8 cellular contexts compared by ENCODE assay signal in the genomic region with DNA sequence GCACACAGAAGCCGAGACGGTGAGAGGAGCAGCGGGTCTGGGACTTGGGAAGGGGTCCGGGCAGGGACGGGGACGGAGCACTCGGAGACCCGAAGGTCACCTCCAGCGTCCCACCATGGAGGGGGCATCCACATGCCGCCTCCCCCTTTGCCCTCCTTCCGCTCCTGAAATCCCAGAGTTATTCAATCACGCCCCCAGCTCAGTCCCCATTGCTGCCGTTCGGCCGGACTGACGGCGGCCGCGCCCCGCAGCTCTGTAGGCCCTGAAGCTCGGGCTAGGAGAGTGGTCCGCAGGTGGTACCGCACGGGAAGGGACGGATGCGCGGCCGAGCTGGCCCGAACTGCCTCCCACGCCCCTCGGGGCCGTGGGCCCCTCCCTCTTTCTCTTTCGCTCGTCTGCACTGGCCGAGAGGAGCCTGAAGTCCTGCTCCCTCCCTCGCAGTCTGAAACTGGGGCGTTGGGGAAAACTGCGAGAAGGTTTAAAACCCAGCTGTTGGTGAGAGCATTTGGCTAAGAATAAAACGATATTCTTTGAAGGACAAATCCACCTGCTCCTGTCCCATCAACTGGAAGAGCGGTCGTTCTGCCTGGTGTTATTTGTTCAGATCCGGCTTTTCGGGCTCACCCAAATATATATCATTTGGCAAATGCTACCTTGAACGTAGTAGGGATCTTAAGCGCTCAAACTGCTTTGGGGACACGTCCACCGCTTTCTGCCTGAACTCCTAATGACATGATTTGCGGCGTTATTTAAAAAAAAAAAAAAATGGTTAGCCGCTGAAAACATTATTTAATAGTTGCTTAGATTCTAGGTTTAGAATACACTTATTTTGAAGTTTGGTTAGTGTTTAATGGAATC. TPM values are rescaled to one million over a fixed set of nuclear protein-coding genes. Genes with fewer than 3 reads are reported as not detected.
A peak's percentile ranks its signal among the peaks of the same experiment; 100 is the strongest.
DNase-seq lines count a peak whose midpoint lies in the region; ATAC-seq, FAIRE-seq and TF ChIP-seq lines count a peak whose summit lies in the region.

No MANE protein-coding gene starts in this region.

- no peak overlapping the region for H2AK5ac ChIP-seq in H1 (ENCODE audit: low read depth, low read length)
- H2AK5ac ChIP-seq in mesenchymal stem cell (ENCODE audit: low read length, severe bottlenecking), result peak overlapping the region; percentile 75

- DNase-seq in GM18507 (ENCODE audit: extremely low spot score, insufficient read length, low read depth) (peak; percentile 51), NCI-H226 (peak; percentile 54), H1 (ENCODE audit: low read depth in 1 of 2, low spot score in 2 of 2) (peak in 1 of 2 experiments; percentile 69), mesenchymal stem cell (peak; percentile 91)
- peak; percentile 65 for DNase-seq in activated CD4-positive, alpha-beta memory T cell treated with anti-CD3 and anti-CD28 coated beads, Interleukin-2, amount 10 ng/mL, durations not matched to agents 7 days and 5 days
- peak; percentile 37 for DNase-seq in stimulated activated CD8-positive, alpha-beta memory T cell treated with anti-CD3 and anti-CD28 coated beads, Interleukin-12 subunit alpha, Interleukin-12 subunit beta, amount 100 ng/mL, for 24 hours (ENCODE audit: extremely low read depth)

- no peak overlapping the region for H2AFZ ChIP-seq in H1 (ENCODE audit: low read length)
- peak overlapping the region; percentile 72 for H2AFZ ChIP-seq in mesenchymal stem cell (ENCODE audit: low read depth, low read length)

- peak overlapping the region; percentile 2 for H3K4ac ChIP-seq in H1 (replicated peaks; ENCODE audit: insufficient read length, low read depth, low read length)
- peak overlapping the region; percentile 68 to 99 for H3K4ac ChIP-seq in mesenchymal stem cell (ENCODE audit: low read depth in 1 of 2, low read length in 2 of 2)

- H3K18ac ChIP-seq in H1 (ENCODE audit: extremely low read depth, low read length) (peak overlapping the region; percentile 84; the same call in 1 of the 2 replicates), mesenchymal stem cell (ENCODE audit: low read depth in 1 of 2, low read length in 2 of 2) (peak overlapping the region; percentile 93 to 95)

- peak; percentile 92 for FAIRE-seq in GM18507 (lab: Jason Lieb, UNC)
- no peak for FAIRE-seq in H1 (lab: Jason Lieb, UNC)

- H3K4me1 Mint-ChIP-seq in activated CD4-positive, alpha-beta memory T cell treated with anti-CD3 and anti-CD28 coated beads, Interleukin-2, amount 10 ng/mL, durations not matched to agents 7 days and 5 days, result peaks cover 56% of the 10 kb centered on the region

- TF ChIP-seq RAD21 in H1 (IDR thresholded peaks at IDR 0.05 in 1 of 2, conservative IDR thresholded peaks at IDR 0.05 in 1 of 2; ENCODE audit: low read depth in 2 of 2, low read length in 2 of 2), result no peak

- H2BK12ac ChIP-seq in H1 (ENCODE audit: low read depth, low read length), result 0 out of 2 replicates have a peak overlapping the region, but pooled peaks have one; percentile 29
- H2BK12ac ChIP-seq in mesenchymal stem cell (ENCODE audit: low read length in 2 of 2), result peak overlapping the region in 1 of 2 experiments; percentile 54

- H3K56ac ChIP-seq in H1 (replicated peaks; ENCODE audit: insufficient read length, low read depth, low read length), result peak overlapping the region; percentile 93

- no peaks in the 10 kb centered on the region for H3K27me3 Mint-ChIP-seq in activated CD4-positive, alpha-beta memory T cell treated with anti-CD3 and anti-CD28 coated beads, Interleukin-2, amount 10 ng/mL, durations not matched to agents 7 days and 5 days

- peaks cover 8% of the 10 kb centered on the region for H3K23me2 ChIP-seq in H1 (ENCODE audit: low read depth, low read length)

- peaks cover 0 to 4% of the 10 kb centered on the region in 2 experiments for H4K20me1 ChIP-seq in H1 (replicated peaks in 1 of 2; ENCODE audit: control insufficient read depth in 1 of 2, insufficient read depth in 2 of 2, low read length in 2 of 2)

- H3K9ac ChIP-seq in H1 (replicated peaks in 1 of 4; ENCODE audit: extremely low read depth in 1 of 4, low read depth in 3 of 4, low read length in 3 of 4) (peak overlapping the region; percentile 81 to 98 (median 94)), mesenchymal stem cell (ENCODE audit: low read length) (peak overlapping the region; percentile 99)

- H4K5ac ChIP-seq in H1 (ENCODE audit: insufficient read length, low read depth, low read length), result peak overlapping the region; percentile 57

- peak in 1 of 2 experiments; percentile 2; a peak in 1 of 3 replicates for TF ChIP-seq POLR2A in H1 (IDR thresholded peaks at IDR 0.05; ENCODE audit: control extremely low read depth in 1 of 2, low read depth in 2 of 2, low read length in 2 of 2)

- no peaks in the 10 kb centered on the region for H3K9me3 Mint-ChIP-seq in activated CD4-positive, alpha-beta memory T cell treated with anti-CD3 and anti-CD28 coated beads, Interleukin-2, amount 10 ng/mL, durations not matched to agents 7 days and 5 days

- H3K9me3 ChIP-seq in H1 (ENCODE audit: insufficient read depth in 2 of 2, low read depth in 1 of 2, low read length in 1 of 2), result no peaks in the 10 kb centered on the region
- no peaks in the 10 kb centered on the region for H3K9me3 ChIP-seq in mesenchymal stem cell (ENCODE audit: control insufficient read depth, low read length)

- peaks cover 33 to 90% of the 10 kb centered on the region in 2 experiments for H3K79me2 ChIP-seq in H1 (ENCODE audit: control insufficient read depth in 1 of 2, insufficient read depth in 2 of 2, low read length in 2 of 2)

- peak overlapping the region; percentile 79 for H4K91ac ChIP-seq in H1 (replicated peaks; ENCODE audit: insufficient read length, low read length)
- peak overlapping the region; percentile 94 for H4K91ac ChIP-seq in mesenchymal stem cell (ENCODE audit: low read length)

- H3K79me1 ChIP-seq in H1 (ENCODE audit: low read depth, low read length), result 0 out of 2 replicates have a peak, but pooled peaks cover 3% of the 10 kb centered on the region
- H3K79me1 ChIP-seq in mesenchymal stem cell (replicated peaks; ENCODE audit: low read length, poor library complexity, severe bottlenecking), result peaks cover 8% of the 10 kb centered on the region

- H3K27me3 ChIP-seq in H1 (replicated peaks in 1 of 4; ENCODE audit: control insufficient read depth in 3 of 4, extremely low read depth in 1 of 4, insufficient read depth in 3 of 4, low read length in 3 of 4) (no peaks in the 10 kb centered on the region), mesenchymal stem cell (ENCODE audit: control insufficient read depth in 1 of 2, insufficient read depth in 1 of 2, low read length in 2 of 2) (no peaks in the 10 kb centered on the region)

- peak overlapping the region; percentile 99 for H3K27ac Mint-ChIP-seq in activated CD4-positive, alpha-beta memory T cell treated with anti-CD3 and anti-CD28 coated beads, Interleukin-2, amount 10 ng/mL, durations not matched to agents 7 days and 5 days

- H3K4me1 ChIP-seq in H1 (replicated peaks in 1 of 4; ENCODE audit: control insufficient read depth in 3 of 4, insufficient read depth in 4 of 4, low read length in 3 of 4) (peaks cover 0 to 9% (median 2%) of the 10 kb centered on the region in 4 experiments; a peak in 6 of 7 replicates), mesenchymal stem cell (ENCODE audit: control insufficient read depth, insufficient read depth, low read depth, low read length) (peaks cover 5% of the 10 kb centered on the region)

- peak overlapping the region; percentile 80 to 98 (median 90) for H3K4me3 ChIP-seq in H1 (ENCODE audit: extremely low read depth in 1 of 4, insufficient read depth in 2 of 4, low read depth in 3 of 4, low read length in 4 of 4)
- H3K4me3 ChIP-seq in mesenchymal stem cell (ENCODE audit: insufficient read depth in 1 of 2, low read depth in 1 of 2, low read length in 2 of 2), result peak overlapping the region; percentile 91

- H2BK15ac ChIP-seq in H1 (ENCODE audit: low read length), result no peak overlapping the region
- H2BK15ac ChIP-seq in mesenchymal stem cell (ENCODE audit: low read depth, poor library complexity, severe bottlenecking), result peak overlapping the region; percentile 75

- no peak overlapping the region for H2BK20ac ChIP-seq in H1 (ENCODE audit: low read length)

- H3K27ac ChIP-seq in 22Rv1 (peak overlapping the region; percentile 86), H1 (ENCODE audit: low read depth, low read length) (peak overlapping the region; percentile 84), mesenchymal stem cell (ENCODE audit: low read length, poor library complexity, severe bottlenecking) (peak overlapping the region; percentile 98)

- H4K8ac ChIP-seq in H1 (ENCODE audit: extremely low read depth, insufficient read depth, low read length) (peak overlapping the region; percentile 88; the same call in 1 of the 2 replicates), mesenchymal stem cell (ENCODE audit: low read length) (peak overlapping the region; percentile 89)

- POLR2A ChIA-PET in activated CD4-positive, alpha-beta memory T cell treated with anti-CD3 and anti-CD28 coated beads, Interleukin-2, amount 10 ng/mL, durations not matched to agents 7 days and 5 days (lab: Charles Lee), result interaction anchor here (0.5 to 7.8 kb wide), 24 partner anchors 10 to 214 kb away, joined by 3 to 147 read pairs (median 6); a partner anchor contains a TSS
- POLR2A ChIA-PET in H1 (lab: Charles Lee; ENCODE audit: partially characterized antibody), result interaction anchor here (0.5 to 10.3 kb wide), 21 partner anchors 11 to 234 kb away, joined by 3 to 117 read pairs (median 8); a partner anchor contains a TSS

- H2BK120ac ChIP-seq in H1 (replicated peaks; ENCODE audit: low read depth, low read length) (no peak overlapping the region), mesenchymal stem cell (ENCODE audit: low read depth, low read length) (peak overlapping the region; percentile 97)

- 3% methylated on average over 38 of the region's 50 CpGs; no CpG with 5 or more reads in 1 of the 2 experiments for WGBS in H1 (ENCODE audit: extremely low coverage in 1 of 2, insufficient coverage in 1 of 2, insufficient read length in 1 of 2, insufficient replicate concordance in 2 of 2, low coverage in 1 of 2, low lambda C conversion rate in 2 of 2, missing lambda C conversion rate in 1 of 2), 2 experiments
- under 1% methylated on average over 48 of the region's 50 CpGs for WGBS in mesenchymal stem cell

- CTCF ChIA-PET in activated CD4-positive, alpha-beta memory T cell treated with anti-CD3 and anti-CD28 coated beads, Interleukin-2, amount 10 ng/mL, durations not matched to agents 7 days and 5 days (lab: Charles Lee), result interaction anchor here (0.6 to 4.2 kb wide), 29 partner anchors 11 to 224 kb away, joined by 3 to 72 read pairs (median 4); a partner anchor contains a TSS
- CTCF ChIA-PET in H1 (lab: Charles Lee; ENCODE audit: partially characterized antibody), result interaction anchor here (0.6 to 5.8 kb wide), 16 partner anchors 8 to 193 kb away, joined by 3 to 78 read pairs (median 4); a partner anchor contains a TSS

- H2BK5ac ChIP-seq in H1 (ENCODE audit: low read depth, low read length) (peak overlapping the region; percentile 96), mesenchymal stem cell (ENCODE audit: low read depth, low read length, poor library complexity, severe bottlenecking) (peak overlapping the region; percentile 85)

- no peak for TF ChIP-seq EP300 in H1 (IDR thresholded peaks at IDR 0.05; ENCODE audit: borderline replicate concordance in 1 of 2, low read depth in 2 of 2, low read length in 2 of 2)

- H3K14ac ChIP-seq in H1 (ENCODE audit: insufficient read length) (no peak overlapping the region), mesenchymal stem cell (ENCODE audit: low read length in 2 of 2) (peak overlapping the region in 1 of 2 experiments; percentile 99)

- H3K36me3 ChIP-seq in H1 (ENCODE audit: control insufficient read depth in 2 of 4, insufficient read depth in 4 of 4, low read length in 3 of 4) (peaks cover 0 to 3% (median 0%) of the 10 kb centered on the region in 4 experiments; a peak in 1 of 8 replicates), mesenchymal stem cell (ENCODE audit: control insufficient read depth in 1 of 2, insufficient read depth in 2 of 2, low read depth in 1 of 2, low read length in 2 of 2) (no peaks in the 10 kb centered on the region)

- ATAC-seq in HG03025 (IDR thresholded peaks at IDR 0.05; ENCODE audit: low FRiP score, unreplicated experiment), result peak; percentile 74

- TF ChIP-seq CTCF in 22Rv1 (IDR thresholded peaks at IDR 0.05) (no peak), H1 (IDR thresholded peaks at IDR 0.05; ENCODE audit: control extremely low read depth in 1 of 3, insufficient read depth in 1 of 3, low read depth in 1 of 3, low read length in 3 of 3) (0 out of 4 replicates have a peak, but pooled peaks of 1 of the 3 experiments have one; percentile 2)

- H3K4me3 Mint-ChIP-seq in activated CD4-positive, alpha-beta memory T cell treated with anti-CD3 and anti-CD28 coated beads, Interleukin-2, amount 10 ng/mL, durations not matched to agents 7 days and 5 days, result peak overlapping the region; percentile 100

- H3K4me2 ChIP-seq in H1 (ENCODE audit: insufficient read depth in 1 of 2, low read depth in 2 of 2, low read length in 2 of 2) (peak overlapping the region; percentile 83 to 99), mesenchymal stem cell (ENCODE audit: low read length, poor library complexity, severe bottlenecking) (peak overlapping the region; percentile 74)

- H3K23ac ChIP-seq in H1 (ENCODE audit: insufficient read length) (no peak overlapping the region), mesenchymal stem cell (ENCODE audit: low read length in 2 of 2) (peak overlapping the region in 1 of 2 experiments; percentile 87)

- peaks cover 20% of the 10 kb centered on the region for H3K36me3 Mint-ChIP-seq in activated CD4-positive, alpha-beta memory T cell treated with anti-CD3 and anti-CD28 coated beads, Interleukin-2, amount 10 ng/mL, durations not matched to agents 7 days and 5 days (ENCODE audit: low read depth)

RNA-seq across cellular contexts. Expression of a gene that starts 0.7 kb away (rescaled TPM):
- total RNA-seq in activated CD4-positive, alpha-beta memory T cell treated with anti-CD3 and anti-CD28 coated beads, Interleukin-2, amount 10 ng/mL, durations not matched to agents 7 days and 5 days, result 10 to 100 TPM; 43.4 to 45.9 TPM
- total RNA-seq in H1 (2021; fragmentation: NEBNext Ultra II Directional; extraction: Animal tissue kit (Norgen Biotek cat#: 25700)), result 190 and 198 TPM in 2 replicates
- polyA plus RNA-seq in H1 (2011; rRNA removed), result 39.8 and 57.3 TPM in 2 replicates
- polyA plus RNA-seq in H1 (2011; cell fraction: cytosol; rRNA removed), result 77.3 TPM
- 88.8 TPM for polyA plus RNA-seq in H1 (2011; cell fraction: nucleus; rRNA removed)
- polyA plus RNA-seq in H1 (2012, experiment 1 of 2), result 60.6 to 118 TPM (median 75.0 TPM) in 4 replicates
- polyA plus RNA-seq in H1 (2012, experiment 2 of 2), result 8.1 TPM
- 172 TPM for polyA plus RNA-seq in H1 (2013, experiment 1 of 2)
- 173 TPM for polyA plus RNA-seq in H1 (2013, experiment 2 of 2)
- 100 and 129 TPM in 2 replicates for polyA minus RNA-seq in H1 (2011; rRNA and poly(A)+ RNA removed)
- 68.5 TPM for polyA minus RNA-seq in H1 (2011; cell fraction: cytosol; rRNA and poly(A)+ RNA removed)
- polyA minus RNA-seq in H1 (2011; cell fraction: nucleus; rRNA and poly(A)+ RNA removed), result 180 TPM
- polyA plus RNA-seq in mesenchymal stem cell (2013, experiment 1 of 2), result 68.2 TPM
- 72.2 TPM for polyA plus RNA-seq in mesenchymal stem cell (2013, experiment 2 of 2)

RNA-seq across cellular contexts. Expression of a gene that starts 51.9 kb away (rescaled TPM):
- 100 to 1,000 TPM; 185 to 187 TPM for total RNA-seq in activated CD4-positive, alpha-beta memory T cell treated with anti-CD3 and anti-CD28 coated beads, Interleukin-2, amount 10 ng/mL, durations not matched to agents 7 days and 5 days
- total RNA-seq in H1 (2021; fragmentation: NEBNext Ultra II Directional; extraction: Animal tissue kit (Norgen Biotek cat#: 25700)), result 378 and 388 TPM in 2 replicates
- polyA plus RNA-seq in H1 (2011; rRNA removed), result 78.2 and 83.7 TPM in 2 replicates
- 144 TPM for polyA plus RNA-seq in H1 (2011; cell fraction: cytosol; rRNA removed)
- polyA plus RNA-seq in H1 (2011; cell fraction: nucleus; rRNA removed), result 56.7 TPM
- 148 to 255 TPM (median 185 TPM) in 4 replicates for polyA plus RNA-seq in H1 (2012, experiment 1 of 2)
- polyA plus RNA-seq in H1 (2012, experiment 2 of 2), result 20.2 TPM
- 174 TPM for polyA plus RNA-seq in H1 (2013, experiment 1 of 2)
- 179 TPM for polyA plus RNA-seq in H1 (2013, experiment 2 of 2)
- 159 and 221 TPM in 2 replicates for polyA minus RNA-seq in H1 (2011; rRNA and poly(A)+ RNA removed)
- 113 TPM for polyA minus RNA-seq in H1 (2011; cell fraction: cytosol; rRNA and poly(A)+ RNA removed)
- 140 TPM for polyA minus RNA-seq in H1 (2011; cell fraction: nucleus; rRNA and poly(A)+ RNA removed)
- 99.9 TPM for polyA plus RNA-seq in mesenchymal stem cell (2013, experiment 1 of 2)
- polyA plus RNA-seq in mesenchymal stem cell (2013, experiment 2 of 2), result 101 TPM
